2 cellular contexts compared by ENCODE assay signal in the genomic region with DNA sequence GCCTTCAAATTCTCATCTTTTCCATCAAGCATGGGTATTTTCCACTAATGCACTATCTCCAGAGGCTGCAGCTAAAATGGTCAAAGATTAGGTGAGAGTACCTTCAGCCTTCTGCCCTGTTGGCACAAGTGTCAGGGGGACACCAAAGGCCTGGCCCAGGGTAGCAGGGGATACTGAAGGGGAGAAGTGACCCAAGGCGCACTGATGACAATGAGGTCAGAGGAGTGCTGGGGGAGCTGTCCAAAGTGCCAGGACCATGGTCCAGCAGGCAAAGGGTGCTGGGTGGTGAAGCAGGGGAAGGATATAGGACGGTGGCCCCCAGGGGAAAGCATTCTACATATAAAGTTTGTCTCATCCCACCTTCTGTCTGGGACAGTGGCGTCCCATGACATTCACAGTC.
A peak's percentile ranks its signal among the peaks of the same experiment; 100 is the strongest.
TF ChIP-seq lines count a peak whose summit lies in the region.

No MANE protein-coding gene starts in this region.

TF ChIP-seq in GM23338, 12 proteins besides CTCF, POLR2A, EP300 and RAD21 (continued from another document):
- TF ChIP-seq, protein P1, sequence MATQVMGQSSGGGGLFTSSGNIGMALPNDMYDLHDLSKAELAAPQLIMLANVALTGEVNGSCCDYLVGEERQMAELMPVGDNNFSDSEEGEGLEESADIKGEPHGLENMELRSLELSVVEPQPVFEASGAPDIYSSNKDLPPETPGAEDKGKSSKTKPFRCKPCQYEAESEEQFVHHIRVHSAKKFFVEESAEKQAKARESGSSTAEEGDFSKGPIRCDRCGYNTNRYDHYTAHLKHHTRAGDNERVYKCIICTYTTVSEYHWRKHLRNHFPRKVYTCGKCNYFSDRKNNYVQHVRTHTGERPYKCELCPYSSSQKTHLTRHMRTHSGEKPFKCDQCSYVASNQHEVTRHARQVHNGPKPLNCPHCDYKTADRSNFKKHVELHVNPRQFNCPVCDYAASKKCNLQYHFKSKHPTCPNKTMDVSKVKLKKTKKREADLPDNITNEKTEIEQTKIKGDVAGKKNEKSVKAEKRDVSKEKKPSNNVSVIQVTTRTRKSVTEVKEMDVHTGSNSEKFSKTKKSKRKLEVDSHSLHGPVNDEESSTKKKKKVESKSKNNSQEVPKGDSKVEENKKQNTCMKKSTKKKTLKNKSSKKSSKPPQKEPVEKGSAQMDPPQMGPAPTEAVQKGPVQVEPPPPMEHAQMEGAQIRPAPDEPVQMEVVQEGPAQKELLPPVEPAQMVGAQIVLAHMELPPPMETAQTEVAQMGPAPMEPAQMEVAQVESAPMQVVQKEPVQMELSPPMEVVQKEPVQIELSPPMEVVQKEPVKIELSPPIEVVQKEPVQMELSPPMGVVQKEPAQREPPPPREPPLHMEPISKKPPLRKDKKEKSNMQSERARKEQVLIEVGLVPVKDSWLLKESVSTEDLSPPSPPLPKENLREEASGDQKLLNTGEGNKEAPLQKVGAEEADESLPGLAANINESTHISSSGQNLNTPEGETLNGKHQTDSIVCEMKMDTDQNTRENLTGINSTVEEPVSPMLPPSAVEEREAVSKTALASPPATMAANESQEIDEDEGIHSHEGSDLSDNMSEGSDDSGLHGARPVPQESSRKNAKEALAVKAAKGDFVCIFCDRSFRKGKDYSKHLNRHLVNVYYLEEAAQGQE (IDR thresholded peaks at IDR 0.05; ENCODE audit: unreplicated experiment): peak; percentile 61

TF ChIP-seq in HEK293, 187 proteins besides CTCF, POLR2A, EP300 and RAD21 (continued from another document):
- TF ChIP-seq, protein P1 (tag by site-specific recombination; IDR thresholded peaks at IDR 0.05): peak; percentile 75
- TF ChIP-seq ZNF544 (tag by site-specific recombination; IDR thresholded peaks at IDR 0.05) (no peak), ZNF239 (tag by site-specific recombination; IDR thresholded peaks at IDR 0.05) (no peak), HOXC10 (CRISPR knock-in tag; IDR thresholded peaks at IDR 0.05) (no peak)
